Comparison of ENCODE assay signal across 10 cellular contexts in the genomic region with DNA sequence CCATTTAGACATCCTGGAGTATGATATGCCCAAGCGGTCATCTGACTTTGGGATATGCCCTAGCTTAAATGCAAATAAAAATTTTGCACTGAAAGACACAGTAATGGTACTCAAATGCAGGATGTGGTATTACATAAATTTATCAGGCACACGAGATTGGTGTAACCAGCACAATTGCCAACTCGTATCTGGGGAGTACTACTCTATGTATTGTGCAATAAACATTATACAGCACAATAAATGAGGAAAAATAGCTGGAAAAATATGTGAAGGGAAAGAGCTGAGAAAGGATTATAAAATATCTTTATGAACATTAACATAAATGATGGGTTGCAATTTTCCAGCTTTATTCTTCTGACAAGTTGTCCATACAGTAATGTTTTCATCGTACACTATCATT.
"Had no signal": no experiment of that assay in that cellular context is flagged by ENCODE, and none has a peak within 500 bp of the region (broad histone marks: within the 10 kb centered on the region; RNA-seq: fewer than 3 reads in every experiment).

No MANE protein-coding gene starts in this region.

- DNase-seq: H7, HFFc6, Karpas-422, KBM-7 had no signal

- H3K36me3 ChIP-seq: HAP-1 had no signal

- FAIRE-seq: HTR-8/SVneo had no signal

- H2AFZ ChIP-seq: GM23338 had no signal

- H3K9ac ChIP-seq: KMS-11 had no signal

- H3K27ac ChIP-seq: HL-60, KMS-11 had no signal

- ATAC-seq: GM23338, HCT116 had no signal

- H3K4me2 ChIP-seq: GM23338, KMS-11 had no signal

- H3K4me3 ChIP-seq: GM23338, HAP-1 had no signal

- H3K4me1 ChIP-seq: HAP-1 had no signal

- H3K9me3 ChIP-seq: HAP-1 had no signal
